8 cellular contexts compared by ENCODE assay signal in the genomic region with DNA sequence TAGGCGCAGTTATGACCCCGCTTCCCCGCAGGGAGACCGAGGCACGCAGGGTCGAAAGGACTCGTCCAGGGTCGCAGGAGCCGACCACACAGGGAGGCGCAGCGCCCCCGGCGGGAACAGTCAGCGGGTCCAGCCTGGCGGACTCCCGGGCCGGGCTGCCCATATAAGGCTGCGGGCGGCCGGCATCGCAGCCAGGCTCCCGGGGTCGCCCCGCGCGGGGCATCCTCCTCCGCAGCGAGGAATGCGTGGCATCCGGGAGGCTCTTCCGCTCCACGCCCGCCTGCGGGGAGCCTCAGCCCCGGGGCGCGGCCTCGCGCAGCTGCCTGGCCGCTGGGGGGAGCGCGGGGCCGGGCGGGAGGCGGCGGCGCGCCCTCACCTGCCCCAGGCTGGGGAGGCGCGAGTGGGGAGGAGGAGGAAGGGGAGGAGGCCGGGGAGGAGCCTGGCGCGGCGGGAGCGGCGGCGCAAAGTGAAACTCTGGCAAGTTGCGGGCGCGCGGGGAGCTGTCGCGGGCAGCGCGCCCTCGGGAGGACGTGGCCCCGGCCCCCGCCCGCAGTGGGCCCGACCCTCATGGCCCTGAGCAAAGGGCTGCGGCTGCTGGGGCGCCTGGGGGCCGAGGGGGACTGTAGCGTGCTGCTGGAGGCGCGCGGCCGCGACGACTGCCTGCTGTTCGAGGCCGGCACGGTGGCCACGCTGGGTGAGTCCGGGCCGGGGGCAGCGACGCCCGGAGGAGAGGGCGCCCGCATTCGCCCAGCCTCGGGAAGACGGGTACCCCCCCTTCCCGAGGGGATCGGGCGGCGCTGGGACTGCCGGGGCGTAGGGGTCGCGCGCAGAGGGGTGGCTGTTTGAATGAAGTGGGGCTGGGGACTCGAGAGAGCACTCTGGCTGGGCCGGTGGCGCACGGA. TPM values are rescaled to one million over a fixed set of nuclear protein-coding genes. Genes with fewer than 3 reads are reported as not detected.
DNase-seq lines count a peak whose midpoint lies in the region; ATAC-seq and TF ChIP-seq lines count a peak whose summit lies in the region.

A gene with protein sequence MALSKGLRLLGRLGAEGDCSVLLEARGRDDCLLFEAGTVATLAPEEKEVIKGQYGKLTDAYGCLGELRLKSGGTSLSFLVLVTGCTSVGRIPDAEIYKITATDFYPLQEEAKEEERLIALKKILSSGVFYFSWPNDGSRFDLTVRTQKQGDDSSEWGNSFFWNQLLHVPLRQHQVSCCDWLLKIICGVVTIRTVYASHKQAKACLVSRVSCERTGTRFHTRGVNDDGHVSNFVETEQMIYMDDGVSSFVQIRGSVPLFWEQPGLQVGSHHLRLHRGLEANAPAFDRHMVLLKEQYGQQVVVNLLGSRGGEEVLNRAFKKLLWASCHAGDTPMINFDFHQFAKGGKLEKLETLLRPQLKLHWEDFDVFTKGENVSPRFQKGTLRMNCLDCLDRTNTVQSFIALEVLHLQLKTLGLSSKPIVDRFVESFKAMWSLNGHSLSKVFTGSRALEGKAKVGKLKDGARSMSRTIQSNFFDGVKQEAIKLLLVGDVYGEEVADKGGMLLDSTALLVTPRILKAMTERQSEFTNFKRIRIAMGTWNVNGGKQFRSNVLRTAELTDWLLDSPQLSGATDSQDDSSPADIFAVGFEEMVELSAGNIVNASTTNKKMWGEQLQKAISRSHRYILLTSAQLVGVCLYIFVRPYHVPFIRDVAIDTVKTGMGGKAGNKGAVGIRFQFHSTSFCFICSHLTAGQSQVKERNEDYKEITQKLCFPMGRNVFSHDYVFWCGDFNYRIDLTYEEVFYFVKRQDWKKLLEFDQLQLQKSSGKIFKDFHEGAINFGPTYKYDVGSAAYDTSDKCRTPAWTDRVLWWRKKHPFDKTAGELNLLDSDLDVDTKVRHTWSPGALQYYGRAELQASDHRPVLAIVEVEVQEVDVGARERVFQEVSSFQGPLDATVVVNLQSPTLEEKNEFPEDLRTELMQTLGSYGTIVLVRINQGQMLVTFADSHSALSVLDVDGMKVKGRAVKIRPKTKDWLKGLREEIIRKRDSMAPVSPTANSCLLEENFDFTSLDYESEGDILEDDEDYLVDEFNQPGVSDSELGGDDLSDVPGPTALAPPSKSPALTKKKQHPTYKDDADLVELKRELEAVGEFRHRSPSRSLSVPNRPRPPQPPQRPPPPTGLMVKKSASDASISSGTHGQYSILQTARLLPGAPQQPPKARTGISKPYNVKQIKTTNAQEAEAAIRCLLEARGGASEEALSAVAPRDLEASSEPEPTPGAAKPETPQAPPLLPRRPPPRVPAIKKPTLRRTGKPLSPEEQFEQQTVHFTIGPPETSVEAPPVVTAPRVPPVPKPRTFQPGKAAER (N-terminal part only) (plus strand): TSS at position 469 of the 902 bp plus-strand sequence. CDS start 99 bp downstream, at position 568.

- peaks cover 52% of the 10 kb centered on the region for H3K4me1 ChIP-seq in mononuclear cell (ENCODE audit: insufficient read depth, low read length)

- H3K4me3 ChIP-seq in AG09309 (ENCODE audit: control insufficient read depth, low read depth, low read length), result peak within 1 kb of the TSS; percentile 71
- peak within 1 kb of the TSS; percentile 63 for H3K4me3 ChIP-seq in mononuclear cell (ENCODE audit: low read length)

- H3K9me3 ChIP-seq in mononuclear cell (ENCODE audit: low read depth, low read length), result no peaks in the 10 kb centered on the region

- no peak for DNase-seq in AG09309 (ENCODE audit: low read depth)
- peak; percentile 62 to 67 for DNase-seq in NOMO-1 (lab: John Stamatoyannopoulos, UW; ENCODE audit: unreplicated experiment in 2 of 2)
- peak; percentile 50 to 63 (median 51) for DNase-seq in activated CD8-positive, alpha-beta memory T cell treated with anti-CD3 and anti-CD28 coated beads for 48 hours (ENCODE audit: low read depth in 2 of 3, low spot score in 2 of 3)
- DNase-seq in stimulated activated CD8-positive, alpha-beta memory T cell treated with anti-CD3 and anti-CD28 coated beads, Interleukin-4, amount 100 ng/mL, for 1 hour (ENCODE audit: low read depth in 2 of 2, low spot score in 1 of 2), result peak; percentile 42 to 70

- H3K27me3 ChIP-seq in mononuclear cell (ENCODE audit: insufficient read depth, low read length), result peaks cover 7% of the 10 kb centered on the region

- TF ChIP-seq CTCF in AG09309 (IDR thresholded peaks at IDR 0.05; ENCODE audit: control insufficient read depth, insufficient read depth, low read depth, low read length, missing control alignments), result peak; percentile 49

- peak; percentile 80 for ATAC-seq in GM18907 (IDR thresholded peaks at IDR 0.05; ENCODE audit: unreplicated experiment)
- peak; percentile 76 for ATAC-seq in HG03159 (IDR thresholded peaks at IDR 0.05; ENCODE audit: unreplicated experiment)

- in situ Hi-C loops in endometrial microvascular endothelial cells (cut with HindIII; ENCODE audit: inconsistent ontology term, low pct_unique_long_range_greater_than_20kb, low sequenced_read_pairs), result no loop called here

RNA-seq across cellular contexts. Expression of the gene that starts here (rescaled TPM):
- total RNA-seq in endometrial microvascular endothelial cells (ENCODE audit: inconsistent ontology term) (66.0 TPM), mononuclear cell (19.2 TPM)
